In the genomic region with DNA sequence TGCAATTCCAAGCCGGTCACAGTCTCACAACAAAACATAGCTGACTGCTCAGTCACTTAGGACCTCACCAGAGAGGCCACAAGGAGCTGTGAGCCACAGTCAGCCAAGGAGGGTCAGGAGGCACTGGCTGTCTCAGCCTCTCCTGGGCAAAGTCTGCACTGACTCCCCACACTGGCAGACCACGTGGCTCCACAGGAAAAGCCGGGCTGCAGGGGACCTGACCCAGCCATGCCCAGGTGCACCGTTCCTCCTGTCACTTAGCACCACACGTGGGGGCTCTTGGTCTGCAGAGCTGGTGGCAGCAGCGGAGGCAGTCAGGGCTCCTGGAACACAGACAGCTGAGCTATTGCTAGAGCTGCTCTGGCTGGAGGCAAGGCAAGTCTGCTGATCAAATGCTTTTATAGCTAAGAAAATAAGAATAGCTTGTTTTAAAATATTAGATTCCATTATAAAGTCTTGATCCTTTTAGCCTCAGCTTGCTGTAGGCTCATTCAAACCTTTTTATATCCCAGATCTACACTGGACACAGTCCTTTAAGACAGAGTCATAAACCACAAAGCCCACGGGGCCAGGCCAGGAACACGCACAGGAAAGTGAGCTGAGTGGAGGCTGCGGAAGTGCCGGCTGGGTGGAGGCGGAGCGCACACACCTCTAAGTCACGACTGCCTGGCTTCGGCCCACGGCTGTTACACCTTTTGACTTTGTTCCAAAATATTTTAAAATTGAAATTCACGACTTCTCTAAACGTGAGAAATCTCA, we compare ENCODE assay signal across 8 cellular contexts.
DNase-seq lines count a peak whose midpoint lies in the region; ATAC-seq and TF ChIP-seq lines count a peak whose summit lies in the region.

No MANE protein-coding gene starts in this region.

- H3K4me3 Mint-ChIP-seq in CD4-positive, alpha-beta T cell: peak overlapping the region; percentile 55
- H3K4me3 Mint-ChIP-seq in activated naive CD8-positive, alpha-beta T cell treated with anti-CD3 and anti-CD28 coated beads, Interleukin-2, amount 10 ng/mL, durations not matched to agents 7 days and 5 days: no peak overlapping the region

- H3K9me3 ChIP-seq in CD4-positive, alpha-beta T cell (ENCODE audit: control insufficient read depth, low read length): no peaks in the 10 kb centered on the region
- H3K9me3 ChIP-seq in MM.1S (replicated peaks; ENCODE audit: insufficient read depth, low read length): no peaks in the 10 kb centered on the region

- H3K9me2 ChIP-seq in MM.1S (replicated peaks; ENCODE audit: insufficient read depth, low read length): no peaks in the 10 kb centered on the region

- peak overlapping the region; percentile 21; the same call in 1 of the 2 replicates for H3K4me3 ChIP-seq in MM.1S (ENCODE audit: low read length)

- peak overlapping the region; percentile 0 for H3K27ac ChIP-seq in CD4-positive, alpha-beta T cell (ENCODE audit: low read depth, low read length)
- H3K27ac ChIP-seq in MM.1S (ENCODE audit: low read length): peak overlapping the region; percentile 87

- peak; percentile 43 for ATAC-seq in CD4-positive, alpha-beta T cell (ENCODE audit: poor library complexity)
- ATAC-seq in activated naive CD8-positive, alpha-beta T cell treated with anti-CD3 and anti-CD28 coated beads, Interleukin-2, amount 10 ng/mL, durations not matched to agents 7 days and 5 days (ENCODE audit: low read depth): peak; percentile 52
- no peak for ATAC-seq in HG02884 (IDR thresholded peaks at IDR 0.05; ENCODE audit: unreplicated experiment)
- ATAC-seq in GM18858 (IDR thresholded peaks at IDR 0.05; ENCODE audit: unreplicated experiment): no peak

- H2AFZ ChIP-seq in MM.1S (ENCODE audit: low read length): peak overlapping the region; percentile 33

- POLR2A ChIA-PET in CD4-positive, alpha-beta T cell (lab: Charles Lee): interaction anchor here (0.8 kb wide), 1 partner anchor 410 kb away, joined by 3 read pairs; no protein-coding TSS in a partner anchor
- POLR2A ChIA-PET in activated naive CD8-positive, alpha-beta T cell treated with anti-CD3 and anti-CD28 coated beads, Interleukin-2, amount 10 ng/mL, durations not matched to agents 7 days and 5 days (lab: Charles Lee): no interaction called here

- DNase-seq in CD4-positive, alpha-beta T cell: peak in 5 of 10 experiments; percentile 1 to 44 (median 9)
- DNase-seq in MM.1S (peak; percentile 95), myocyte (ENCODE audit: low read depth) (peak; percentile 18), NCI-H146 treated with DMSO at 0.1 percent for 48 hours (lab: John Stamatoyannopoulos, UW; ENCODE audit: unreplicated experiment) (no peak), DMS114 treated with DMSO at 0.1 percent for 48 hours (lab: John Stamatoyannopoulos, UW; ENCODE audit: unreplicated experiment) (no peak)
- DNase-seq in activated naive CD8-positive, alpha-beta T cell treated with anti-CD3 and anti-CD28 coated beads, Interleukin-2, amount 10 ng/mL, durations not matched to agents 7 days and 5 days: peak; percentile 26

- H3K27me3 Mint-ChIP-seq in CD4-positive, alpha-beta T cell: no peaks in the 10 kb centered on the region
- H3K27me3 Mint-ChIP-seq in activated naive CD8-positive, alpha-beta T cell treated with anti-CD3 and anti-CD28 coated beads, Interleukin-2, amount 10 ng/mL, durations not matched to agents 7 days and 5 days: peaks cover 6% of the 10 kb centered on the region

- H3K9ac ChIP-seq in MM.1S (ENCODE audit: low read length): peak overlapping the region; percentile 47

- no peaks in the 10 kb centered on the region for H3K27me3 ChIP-seq in CD4-positive, alpha-beta T cell (ENCODE audit: control insufficient read depth, insufficient read depth, low read length)
- no peaks in the 10 kb centered on the region for H3K27me3 ChIP-seq in MM.1S (replicated peaks; ENCODE audit: insufficient read depth, low read length)

- peaks cover 39% of the 10 kb centered on the region for H3F3A ChIP-seq in MM.1S (ENCODE audit: insufficient read depth, low read length)

- no peaks in the 10 kb centered on the region for H4K20me1 ChIP-seq in MM.1S (ENCODE audit: insufficient read depth, low read length)

- intact Hi-C loops in CD4-positive, alpha-beta T cell (cut with DNase I, micrococcal nuclease): loop anchor here (1.0 to 5.0 kb wide), 4 partner anchors 240 to 1128 kb away; no protein-coding TSS in a partner anchor

- H3K36me3 Mint-ChIP-seq in CD4-positive, alpha-beta T cell (ENCODE audit: low read depth): no peaks in the 10 kb centered on the region
- H3K36me3 Mint-ChIP-seq in activated naive CD8-positive, alpha-beta T cell treated with anti-CD3 and anti-CD28 coated beads, Interleukin-2, amount 10 ng/mL, durations not matched to agents 7 days and 5 days: no peaks in the 10 kb centered on the region

- no peaks in the 10 kb centered on the region for H3K9me3 Mint-ChIP-seq in CD4-positive, alpha-beta T cell
- H3K9me3 Mint-ChIP-seq in activated naive CD8-positive, alpha-beta T cell treated with anti-CD3 and anti-CD28 coated beads, Interleukin-2, amount 10 ng/mL, durations not matched to agents 7 days and 5 days: no peaks in the 10 kb centered on the region

- H3K4me1 Mint-ChIP-seq in CD4-positive, alpha-beta T cell (ENCODE audit: low read depth): peaks cover 21% of the 10 kb centered on the region
- peaks cover 5% of the 10 kb centered on the region for H3K4me1 Mint-ChIP-seq in activated naive CD8-positive, alpha-beta T cell treated with anti-CD3 and anti-CD28 coated beads, Interleukin-2, amount 10 ng/mL, durations not matched to agents 7 days and 5 days

- CTCF ChIA-PET in CD4-positive, alpha-beta T cell (lab: Charles Lee): no interaction called here

- peaks cover 60% of the 10 kb centered on the region for H3K4me1 ChIP-seq in MM.1S (ENCODE audit: low read length)

- no peak for TF ChIP-seq CTCF in CD4-positive, alpha-beta T cell (IDR thresholded peaks at IDR 0.05)
- peak; percentile 65 for TF ChIP-seq CTCF in MM.1S (IDR thresholded peaks at IDR 0.05; ENCODE audit: low read length)

- H3K79me2 ChIP-seq in MM.1S (ENCODE audit: low read length): peaks cover 11% of the 10 kb centered on the region; the same call in 1 of the 2 replicates

- peak overlapping the region; percentile 7 for H3K27ac Mint-ChIP-seq in CD4-positive, alpha-beta T cell
- H3K27ac Mint-ChIP-seq in activated naive CD8-positive, alpha-beta T cell treated with anti-CD3 and anti-CD28 coated beads, Interleukin-2, amount 10 ng/mL, durations not matched to agents 7 days and 5 days: no peak overlapping the region

- no peaks in the 10 kb centered on the region for H3K36me3 ChIP-seq in MM.1S (replicated peaks; ENCODE audit: insufficient read depth, low read length)

- H3K4me2 ChIP-seq in MM.1S (ENCODE audit: low read depth, low read length): peak overlapping the region; percentile 45

Comparison
In these comparisons a context has a peak if more than half of its experiments do, and no peak if none do; other contexts are left out.
1. ATAC-seq: peak in CD4-positive, alpha-beta T cell (single experiment) and activated naive CD8-positive, alpha-beta T cell treated with anti-CD3 and anti-CD28 coated beads, Interleukin-2, amount 10 ng/mL, durations not matched to agents 7 days and 5 days (single experiment); none in HG02884 (single experiment) and GM18858 (single experiment).
2. DNase-seq: peak in MM.1S (single experiment), activated naive CD8-positive, alpha-beta T cell treated with anti-CD3 and anti-CD28 coated beads, Interleukin-2, amount 10 ng/mL, durations not matched to agents 7 days and 5 days (single experiment) and myocyte (single experiment); none in NCI-H146 treated with DMSO at 0.1 percent for 48 hours (single experiment) and DMS114 treated with DMSO at 0.1 percent for 48 hours (single experiment).